ENCODE assay signal across 22 cellular contexts in the genomic region with DNA sequence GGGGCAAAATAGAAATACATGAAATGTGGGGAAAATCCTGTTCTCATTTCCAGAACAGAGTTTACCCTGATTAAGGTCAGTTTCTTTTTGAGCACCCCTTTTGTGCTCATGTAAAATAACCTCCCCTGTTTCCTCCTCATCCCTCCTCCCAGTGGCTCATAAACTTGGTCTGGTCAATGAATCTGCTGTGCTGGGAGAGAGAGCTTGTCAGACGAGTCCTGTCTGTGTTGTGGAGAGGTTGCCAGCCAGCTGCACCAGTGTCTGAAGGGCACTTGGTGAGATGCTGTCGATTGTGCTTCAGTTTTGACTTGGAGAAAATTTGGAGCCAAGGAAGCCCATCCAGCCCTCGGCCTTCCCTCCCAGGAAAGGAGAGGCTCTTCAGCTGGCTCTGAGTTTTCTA. TPM values are rescaled to one million over a fixed set of nuclear protein-coding genes. Genes with fewer than 3 reads are reported as not detected.
A peak's percentile ranks its signal among the peaks of the same experiment; 100 is the strongest.
DNase-seq lines count a peak whose midpoint lies in the region; ATAC-seq lines count a peak whose summit lies in the region.
"Had no signal": no experiment of that assay in that cellular context is flagged by ENCODE, and none has a peak within 500 bp of the region (broad histone marks: within the 10 kb centered on the region; RNA-seq: fewer than 3 reads in every experiment).

No MANE protein-coding gene starts in this region.

- DNase-seq in NCI-H187 treated with DMSO at 0.1 percent for 48 hours (lab: John Stamatoyannopoulos, UW) (peak; percentile 7), NCI-H187 (lab: John Stamatoyannopoulos, UW) (no peak), Ammon's horn (ENCODE audit: low spot score) (peak; percentile 41), NCI-H510A (lab: John Stamatoyannopoulos, UW) (peak; percentile 39), mesenteric fat pad (ENCODE audit: low spot score) (peak; percentile 41), islet precursor cell (no peak)
- DNase-seq: 8988T, COR-L47, DMS 273 treated with DMSO at 0.1 percent for 48 hours, EL, HCEC 1CT, Kasumi-1, MM.1S, NCI-H1092 treated with DMSO at 0.1 percent for 48 hours, NCI-H446, Right ventricle myocardium superior had no signal

- ATAC-seq in HG02884 (IDR thresholded peaks at IDR 0.05; ENCODE audit: unreplicated experiment) (no peak), GM19023 (IDR thresholded peaks at IDR 0.05; ENCODE audit: unreplicated experiment) (no peak)
- ATAC-seq: GM12878, GM23338 had no signal

RNA-seq across cellular contexts. Expression of gene NTSR2, which starts 48.5 kb away (rescaled TPM):
- not detected for total RNA-seq in mesenteric fat pad
- total RNA-seq: B cell, GM12878, OCI-LY7 had no signal

Comparison
In these comparisons a context has a peak if more than half of its experiments do, and no peak if none do; other contexts are left out.
1. DNase-seq: peak in NCI-H187 treated with DMSO at 0.1 percent for 48 hours (single experiment), Ammon's horn (single experiment), NCI-H510A (single experiment) and mesenteric fat pad (single experiment); none in NCI-H187 (0 of 2) and islet precursor cell (single experiment).